In the genomic region with DNA sequence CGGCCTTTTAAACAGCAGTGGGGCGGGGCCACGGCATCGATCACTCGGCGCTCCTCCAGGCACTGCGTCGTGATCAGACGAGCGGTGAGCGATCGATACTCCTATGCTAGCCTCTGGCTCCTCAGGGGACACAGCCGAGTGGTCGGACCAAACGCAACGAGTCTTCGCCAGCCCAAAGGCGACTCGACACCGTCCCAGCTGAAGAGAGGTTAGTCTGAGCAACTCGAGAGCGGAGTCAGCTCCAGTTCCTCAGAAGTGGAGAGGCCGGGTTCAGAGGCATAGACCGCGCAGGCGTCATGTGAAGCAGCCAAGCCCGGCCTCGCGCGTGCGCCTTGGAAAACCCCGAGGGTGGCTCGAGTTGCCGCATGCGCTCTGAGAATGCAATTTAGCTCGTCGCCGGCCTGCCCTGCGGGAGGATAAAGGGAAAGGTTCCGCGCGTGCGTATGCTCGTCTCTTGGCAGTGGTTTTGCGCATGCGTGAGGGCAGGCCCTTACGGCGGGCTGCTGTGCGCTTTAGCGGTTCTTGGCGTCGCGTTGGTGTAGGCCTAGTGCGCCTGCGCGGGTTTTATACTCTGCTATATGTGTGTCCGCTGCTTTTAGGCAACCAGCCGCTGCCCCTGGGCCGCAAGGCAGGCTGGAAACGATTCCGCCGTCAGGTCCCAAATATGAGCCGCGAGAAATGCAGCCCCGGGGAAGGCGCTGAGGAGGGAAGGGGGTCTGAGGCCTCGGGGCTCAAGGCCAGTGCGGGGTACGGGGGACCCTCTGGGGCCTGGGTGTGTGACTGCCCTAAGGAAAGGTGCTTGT, we compare ENCODE assay signal across 1 cellular context.
A peak's percentile ranks its signal among the peaks of the same experiment; 100 is the strongest.
TF ChIP-seq lines count a peak whose summit lies in the region.

A gene (plus strand): TSS at position 98 of the 803 bp plus-strand sequence. CDS start 6,598 bp downstream, outside the sequence.

TF ChIP-seq in K562, 482 proteins besides CTCF, POLR2A, EP300 and RAD21 (continued from another document and continues in another):
- TF ChIP-seq, protein P1, sequence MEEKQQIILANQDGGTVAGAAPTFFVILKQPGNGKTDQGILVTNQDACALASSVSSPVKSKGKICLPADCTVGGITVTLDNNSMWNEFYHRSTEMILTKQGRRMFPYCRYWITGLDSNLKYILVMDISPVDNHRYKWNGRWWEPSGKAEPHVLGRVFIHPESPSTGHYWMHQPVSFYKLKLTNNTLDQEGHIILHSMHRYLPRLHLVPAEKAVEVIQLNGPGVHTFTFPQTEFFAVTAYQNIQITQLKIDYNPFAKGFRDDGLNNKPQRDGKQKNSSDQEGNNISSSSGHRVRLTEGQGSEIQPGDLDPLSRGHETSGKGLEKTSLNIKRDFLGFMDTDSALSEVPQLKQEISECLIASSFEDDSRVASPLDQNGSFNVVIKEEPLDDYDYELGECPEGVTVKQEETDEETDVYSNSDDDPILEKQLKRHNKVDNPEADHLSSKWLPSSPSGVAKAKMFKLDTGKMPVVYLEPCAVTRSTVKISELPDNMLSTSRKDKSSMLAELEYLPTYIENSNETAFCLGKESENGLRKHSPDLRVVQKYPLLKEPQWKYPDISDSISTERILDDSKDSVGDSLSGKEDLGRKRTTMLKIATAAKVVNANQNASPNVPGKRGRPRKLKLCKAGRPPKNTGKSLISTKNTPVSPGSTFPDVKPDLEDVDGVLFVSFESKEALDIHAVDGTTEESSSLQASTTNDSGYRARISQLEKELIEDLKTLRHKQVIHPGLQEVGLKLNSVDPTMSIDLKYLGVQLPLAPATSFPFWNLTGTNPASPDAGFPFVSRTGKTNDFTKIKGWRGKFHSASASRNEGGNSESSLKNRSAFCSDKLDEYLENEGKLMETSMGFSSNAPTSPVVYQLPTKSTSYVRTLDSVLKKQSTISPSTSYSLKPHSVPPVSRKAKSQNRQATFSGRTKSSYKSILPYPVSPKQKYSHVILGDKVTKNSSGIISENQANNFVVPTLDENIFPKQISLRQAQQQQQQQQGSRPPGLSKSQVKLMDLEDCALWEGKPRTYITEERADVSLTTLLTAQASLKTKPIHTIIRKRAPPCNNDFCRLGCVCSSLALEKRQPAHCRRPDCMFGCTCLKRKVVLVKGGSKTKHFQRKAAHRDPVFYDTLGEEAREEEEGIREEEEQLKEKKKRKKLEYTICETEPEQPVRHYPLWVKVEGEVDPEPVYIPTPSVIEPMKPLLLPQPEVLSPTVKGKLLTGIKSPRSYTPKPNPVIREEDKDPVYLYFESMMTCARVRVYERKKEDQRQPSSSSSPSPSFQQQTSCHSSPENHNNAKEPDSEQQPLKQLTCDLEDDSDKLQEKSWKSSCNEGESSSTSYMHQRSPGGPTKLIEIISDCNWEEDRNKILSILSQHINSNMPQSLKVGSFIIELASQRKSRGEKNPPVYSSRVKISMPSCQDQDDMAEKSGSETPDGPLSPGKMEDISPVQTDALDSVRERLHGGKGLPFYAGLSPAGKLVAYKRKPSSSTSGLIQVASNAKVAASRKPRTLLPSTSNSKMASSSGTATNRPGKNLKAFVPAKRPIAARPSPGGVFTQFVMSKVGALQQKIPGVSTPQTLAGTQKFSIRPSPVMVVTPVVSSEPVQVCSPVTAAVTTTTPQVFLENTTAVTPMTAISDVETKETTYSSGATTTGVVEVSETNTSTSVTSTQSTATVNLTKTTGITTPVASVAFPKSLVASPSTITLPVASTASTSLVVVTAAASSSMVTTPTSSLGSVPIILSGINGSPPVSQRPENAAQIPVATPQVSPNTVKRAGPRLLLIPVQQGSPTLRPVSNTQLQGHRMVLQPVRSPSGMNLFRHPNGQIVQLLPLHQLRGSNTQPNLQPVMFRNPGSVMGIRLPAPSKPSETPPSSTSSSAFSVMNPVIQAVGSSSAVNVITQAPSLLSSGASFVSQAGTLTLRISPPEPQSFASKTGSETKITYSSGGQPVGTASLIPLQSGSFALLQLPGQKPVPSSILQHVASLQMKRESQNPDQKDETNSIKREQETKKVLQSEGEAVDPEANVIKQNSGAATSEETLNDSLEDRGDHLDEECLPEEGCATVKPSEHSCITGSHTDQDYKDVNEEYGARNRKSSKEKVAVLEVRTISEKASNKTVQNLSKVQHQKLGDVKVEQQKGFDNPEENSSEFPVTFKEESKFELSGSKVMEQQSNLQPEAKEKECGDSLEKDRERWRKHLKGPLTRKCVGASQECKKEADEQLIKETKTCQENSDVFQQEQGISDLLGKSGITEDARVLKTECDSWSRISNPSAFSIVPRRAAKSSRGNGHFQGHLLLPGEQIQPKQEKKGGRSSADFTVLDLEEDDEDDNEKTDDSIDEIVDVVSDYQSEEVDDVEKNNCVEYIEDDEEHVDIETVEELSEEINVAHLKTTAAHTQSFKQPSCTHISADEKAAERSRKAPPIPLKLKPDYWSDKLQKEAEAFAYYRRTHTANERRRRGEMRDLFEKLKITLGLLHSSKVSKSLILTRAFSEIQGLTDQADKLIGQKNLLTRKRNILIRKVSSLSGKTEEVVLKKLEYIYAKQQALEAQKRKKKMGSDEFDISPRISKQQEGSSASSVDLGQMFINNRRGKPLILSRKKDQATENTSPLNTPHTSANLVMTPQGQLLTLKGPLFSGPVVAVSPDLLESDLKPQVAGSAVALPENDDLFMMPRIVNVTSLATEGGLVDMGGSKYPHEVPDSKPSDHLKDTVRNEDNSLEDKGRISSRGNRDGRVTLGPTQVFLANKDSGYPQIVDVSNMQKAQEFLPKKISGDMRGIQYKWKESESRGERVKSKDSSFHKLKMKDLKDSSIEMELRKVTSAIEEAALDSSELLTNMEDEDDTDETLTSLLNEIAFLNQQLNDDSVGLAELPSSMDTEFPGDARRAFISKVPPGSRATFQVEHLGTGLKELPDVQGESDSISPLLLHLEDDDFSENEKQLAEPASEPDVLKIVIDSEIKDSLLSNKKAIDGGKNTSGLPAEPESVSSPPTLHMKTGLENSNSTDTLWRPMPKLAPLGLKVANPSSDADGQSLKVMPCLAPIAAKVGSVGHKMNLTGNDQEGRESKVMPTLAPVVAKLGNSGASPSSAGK (IDR thresholded peaks at IDR 0.05), result peak; percentile 38; the same call in 1 of the 2 replicates
- TF ChIP-seq RCOR1 (IDR thresholded peaks at IDR 0.05; ENCODE audit: borderline replicate concordance in 1 of 2, low read depth in 2 of 2, low read length in 2 of 2) (peak; percentile 17 to 71; a peak in 2 of 4 replicates), ILK (tag; IDR thresholded peaks at IDR 0.05; ENCODE audit: borderline replicate concordance, low read depth) (no peak), GTF2A2 (tag; IDR thresholded peaks at IDR 0.05) (no peak), ZNF282 (CRISPR knock-in tag; IDR thresholded peaks at IDR 0.05) (no peak), PCBP1 (IDR thresholded peaks at IDR 0.05; ENCODE audit: low read depth, low read length, poor library complexity, severe bottlenecking) (peak; percentile 35), NUFIP1 (IDR thresholded peaks at IDR 0.05; ENCODE audit: partially characterized antibody) (no peak), GABPB2 (CRISPR knock-in tag; conservative IDR thresholded peaks at IDR 0.05) (no peak), ZFX (CRISPR knock-in tag; IDR thresholded peaks at IDR 0.05) (peak; percentile 98), SIRT6 (IDR thresholded peaks at IDR 0.05; ENCODE audit: low read depth, low read length) (no peak), ZNF75A (CRISPR knock-in tag; IDR thresholded peaks at IDR 0.05) (no peak), YY1 (IDR thresholded peaks at IDR 0.05; ENCODE audit: borderline replicate concordance in 1 of 3, control insufficient read depth in 1 of 3, extremely low read depth in 1 of 3, insufficient read depth in 3 of 3, insufficient read length in 1 of 3, insufficient replicate concordance in 2 of 3, low read depth in 1 of 3, low read length in 2 of 3) (peak in 2 of 3 experiments; percentile 66 to 72), GTF2F1 (IDR thresholded peaks at IDR 0.05; ENCODE audit: low read depth, low read length) (peak; percentile 22; the same call in 1 of the 2 replicates), ASH1L (IDR thresholded peaks at IDR 0.05; ENCODE audit: borderline replicate concordance, low read depth, partially characterized antibody) (no peak), SMARCB1 (IDR thresholded peaks at IDR 0.05; ENCODE audit: insufficient read length, low read depth) (no peak)
- TF ChIP-seq, protein P2, sequence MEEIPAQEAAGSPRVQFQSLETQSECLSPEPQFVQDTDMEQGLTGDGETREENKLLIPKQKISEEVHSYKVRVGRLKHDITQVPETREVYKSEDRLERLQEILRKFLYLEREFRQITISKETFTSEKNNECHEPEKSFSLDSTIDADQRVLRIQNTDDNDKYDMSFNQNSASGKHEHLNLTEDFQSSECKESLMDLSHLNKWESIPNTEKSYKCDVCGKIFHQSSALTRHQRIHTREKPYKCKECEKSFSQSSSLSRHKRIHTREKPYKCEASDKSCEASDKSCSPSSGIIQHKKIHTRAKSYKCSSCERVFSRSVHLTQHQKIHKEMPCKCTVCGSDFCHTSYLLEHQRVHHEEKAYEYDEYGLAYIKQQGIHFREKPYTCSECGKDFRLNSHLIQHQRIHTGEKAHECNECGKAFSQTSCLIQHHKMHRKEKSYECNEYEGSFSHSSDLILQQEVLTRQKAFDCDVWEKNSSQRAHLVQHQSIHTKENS (CRISPR knock-in tag; IDR thresholded peaks at IDR 0.05), result no peak
- TF ChIP-seq, protein P3, sequence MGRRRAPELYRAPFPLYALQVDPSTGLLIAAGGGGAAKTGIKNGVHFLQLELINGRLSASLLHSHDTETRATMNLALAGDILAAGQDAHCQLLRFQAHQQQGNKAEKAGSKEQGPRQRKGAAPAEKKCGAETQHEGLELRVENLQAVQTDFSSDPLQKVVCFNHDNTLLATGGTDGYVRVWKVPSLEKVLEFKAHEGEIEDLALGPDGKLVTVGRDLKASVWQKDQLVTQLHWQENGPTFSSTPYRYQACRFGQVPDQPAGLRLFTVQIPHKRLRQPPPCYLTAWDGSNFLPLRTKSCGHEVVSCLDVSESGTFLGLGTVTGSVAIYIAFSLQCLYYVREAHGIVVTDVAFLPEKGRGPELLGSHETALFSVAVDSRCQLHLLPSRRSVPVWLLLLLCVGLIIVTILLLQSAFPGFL (CRISPR knock-in tag; IDR thresholded peaks at IDR 0.05), result no peak
- TF ChIP-seq, protein P4, sequence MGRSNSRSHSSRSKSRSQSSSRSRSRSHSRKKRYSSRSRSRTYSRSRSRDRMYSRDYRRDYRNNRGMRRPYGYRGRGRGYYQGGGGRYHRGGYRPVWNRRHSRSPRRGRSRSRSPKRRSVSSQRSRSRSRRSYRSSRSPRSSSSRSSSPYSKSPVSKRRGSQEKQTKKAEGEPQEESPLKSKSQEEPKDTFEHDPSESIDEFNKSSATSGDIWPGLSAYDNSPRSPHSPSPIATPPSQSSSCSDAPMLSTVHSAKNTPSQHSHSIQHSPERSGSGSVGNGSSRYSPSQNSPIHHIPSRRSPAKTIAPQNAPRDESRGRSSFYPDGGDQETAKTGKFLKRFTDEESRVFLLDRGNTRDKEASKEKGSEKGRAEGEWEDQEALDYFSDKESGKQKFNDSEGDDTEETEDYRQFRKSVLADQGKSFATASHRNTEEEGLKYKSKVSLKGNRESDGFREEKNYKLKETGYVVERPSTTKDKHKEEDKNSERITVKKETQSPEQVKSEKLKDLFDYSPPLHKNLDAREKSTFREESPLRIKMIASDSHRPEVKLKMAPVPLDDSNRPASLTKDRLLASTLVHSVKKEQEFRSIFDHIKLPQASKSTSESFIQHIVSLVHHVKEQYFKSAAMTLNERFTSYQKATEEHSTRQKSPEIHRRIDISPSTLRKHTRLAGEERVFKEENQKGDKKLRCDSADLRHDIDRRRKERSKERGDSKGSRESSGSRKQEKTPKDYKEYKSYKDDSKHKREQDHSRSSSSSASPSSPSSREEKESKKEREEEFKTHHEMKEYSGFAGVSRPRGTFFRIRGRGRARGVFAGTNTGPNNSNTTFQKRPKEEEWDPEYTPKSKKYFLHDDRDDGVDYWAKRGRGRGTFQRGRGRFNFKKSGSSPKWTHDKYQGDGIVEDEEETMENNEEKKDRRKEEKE (IDR thresholded peaks at IDR 0.05; ENCODE audit: borderline replicate concordance in 1 of 2, control insufficient read depth in 1 of 2, low read depth in 2 of 2, low read length in 1 of 2), result no peak
- TF ChIP-seq, protein P5, sequence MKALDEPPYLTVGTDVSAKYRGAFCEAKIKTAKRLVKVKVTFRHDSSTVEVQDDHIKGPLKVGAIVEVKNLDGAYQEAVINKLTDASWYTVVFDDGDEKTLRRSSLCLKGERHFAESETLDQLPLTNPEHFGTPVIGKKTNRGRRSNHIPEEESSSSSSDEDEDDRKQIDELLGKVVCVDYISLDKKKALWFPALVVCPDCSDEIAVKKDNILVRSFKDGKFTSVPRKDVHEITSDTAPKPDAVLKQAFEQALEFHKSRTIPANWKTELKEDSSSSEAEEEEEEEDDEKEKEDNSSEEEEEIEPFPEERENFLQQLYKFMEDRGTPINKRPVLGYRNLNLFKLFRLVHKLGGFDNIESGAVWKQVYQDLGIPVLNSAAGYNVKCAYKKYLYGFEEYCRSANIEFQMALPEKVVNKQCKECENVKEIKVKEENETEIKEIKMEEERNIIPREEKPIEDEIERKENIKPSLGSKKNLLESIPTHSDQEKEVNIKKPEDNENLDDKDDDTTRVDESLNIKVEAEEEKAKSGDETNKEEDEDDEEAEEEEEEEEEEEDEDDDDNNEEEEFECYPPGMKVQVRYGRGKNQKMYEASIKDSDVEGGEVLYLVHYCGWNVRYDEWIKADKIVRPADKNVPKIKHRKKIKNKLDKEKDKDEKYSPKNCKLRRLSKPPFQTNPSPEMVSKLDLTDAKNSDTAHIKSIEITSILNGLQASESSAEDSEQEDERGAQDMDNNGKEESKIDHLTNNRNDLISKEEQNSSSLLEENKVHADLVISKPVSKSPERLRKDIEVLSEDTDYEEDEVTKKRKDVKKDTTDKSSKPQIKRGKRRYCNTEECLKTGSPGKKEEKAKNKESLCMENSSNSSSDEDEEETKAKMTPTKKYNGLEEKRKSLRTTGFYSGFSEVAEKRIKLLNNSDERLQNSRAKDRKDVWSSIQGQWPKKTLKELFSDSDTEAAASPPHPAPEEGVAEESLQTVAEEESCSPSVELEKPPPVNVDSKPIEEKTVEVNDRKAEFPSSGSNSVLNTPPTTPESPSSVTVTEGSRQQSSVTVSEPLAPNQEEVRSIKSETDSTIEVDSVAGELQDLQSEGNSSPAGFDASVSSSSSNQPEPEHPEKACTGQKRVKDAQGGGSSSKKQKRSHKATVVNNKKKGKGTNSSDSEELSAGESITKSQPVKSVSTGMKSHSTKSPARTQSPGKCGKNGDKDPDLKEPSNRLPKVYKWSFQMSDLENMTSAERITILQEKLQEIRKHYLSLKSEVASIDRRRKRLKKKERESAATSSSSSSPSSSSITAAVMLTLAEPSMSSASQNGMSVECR (CRISPR knock-in tag; IDR thresholded peaks at IDR 0.05), result peak; percentile 68
- TF ChIP-seq, protein P6, sequence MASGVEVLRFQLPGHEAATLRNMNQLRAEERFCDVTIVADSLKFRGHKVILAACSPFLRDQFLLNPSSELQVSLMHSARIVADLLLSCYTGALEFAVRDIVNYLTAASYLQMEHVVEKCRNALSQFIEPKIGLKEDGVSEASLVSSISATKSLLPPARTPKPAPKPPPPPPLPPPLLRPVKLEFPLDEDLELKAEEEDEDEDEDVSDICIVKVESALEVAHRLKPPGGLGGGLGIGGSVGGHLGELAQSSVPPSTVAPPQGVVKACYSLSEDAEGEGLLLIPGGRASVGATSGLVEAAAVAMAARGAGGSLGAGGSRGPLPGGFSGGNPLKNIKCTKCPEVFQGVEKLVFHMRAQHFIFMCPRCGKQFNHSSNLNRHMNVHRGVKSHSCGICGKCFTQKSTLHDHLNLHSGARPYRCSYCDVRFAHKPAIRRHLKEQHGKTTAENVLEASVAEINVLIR (CRISPR knock-in tag; IDR thresholded peaks at IDR 0.05), result peak; percentile 50; the same call in 1 of the 2 replicates
